ENCODE assay signal across 23 cellular contexts in the genomic region with DNA sequence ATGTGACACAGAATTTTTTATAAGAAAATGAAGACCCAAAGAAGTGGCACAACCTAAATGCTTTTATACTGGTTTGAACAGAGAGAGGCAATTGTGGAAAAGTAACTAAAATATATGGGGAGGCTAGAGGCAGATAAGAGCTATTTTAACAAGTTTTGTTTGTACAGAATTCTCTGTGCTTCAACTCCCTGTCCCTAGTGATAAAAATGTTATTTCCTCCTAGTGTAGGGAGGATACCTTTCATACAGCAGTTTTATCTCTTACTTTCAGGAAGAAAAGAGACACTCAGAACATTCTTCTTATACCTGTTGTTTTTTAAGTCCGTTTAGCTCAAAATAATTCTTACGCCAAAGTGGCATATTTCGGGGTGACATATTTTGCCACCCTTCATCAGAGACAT.
"Had no signal": no experiment of that assay in that cellular context is flagged by ENCODE, and none has a peak within 500 bp of the region (broad histone marks: within the 10 kb centered on the region; RNA-seq: fewer than 3 reads in every experiment).

No MANE protein-coding gene starts in this region.

- H3K27ac Mint-ChIP-seq: IgD-negative memory B cell had no signal

- H3K4me3 ChIP-seq: Peyer's patch, SJCRH30 had no signal

- H3K4me1 ChIP-seq: Peyer's patch had no signal

- H3K27me3 Mint-ChIP-seq: IgD-negative memory B cell had no signal

- H3K9me3 ChIP-seq: Peyer's patch, SJCRH30 had no signal

- H3K27ac ChIP-seq: HL-60, Peyer's patch, SJCRH30 had no signal

- ATAC-seq: PC-3, Right ventricle myocardium inferior, SK-N-SH treated with all-trans-retinoic acid at 6 μM for 48 hours had no signal

- DNase-seq: Karpas-422, KG1, MM.1S, NCI-H1092 treated with DMSO at 0.1 percent for 48 hours, NCI-H1436, NCI-H187, NCI-H2029, NCI-H2081 treated with DMSO at 0.1 percent for 48 hours, NCI-H2171, NCI-H226, NCI-H446, NCI-H510A, NCI-H524 treated with DMSO at 0.1 percent for 48 hours, NCI-H69, NCI-H774, PC-3, Peyer's patch, SHP77 treated with DMSO at 0.1 percent for 48 hours, SJCRH30 had no signal

- H3K4me3 Mint-ChIP-seq: IgD-negative memory B cell had no signal

- H3K27me3 ChIP-seq: Peyer's patch, SJCRH30 had no signal

- H3K36me3 ChIP-seq: Peyer's patch, SJCRH30 had no signal
